In genomic region chr11:81874627-81875026, GRCh38 we compare ENCODE assay signal across 11 cellular contexts.
DNase-seq lines count a peak whose midpoint lies in the region; ATAC-seq and TF ChIP-seq lines count a peak whose summit lies in the region.
"Had no signal": no experiment of that assay in that cellular context is flagged by ENCODE, and none has a peak within 500 bp of the region (broad histone marks: within the 10 kb centered on the region; RNA-seq: fewer than 3 reads in every experiment).

No MANE protein-coding gene starts in this region.

- H3K4me1 ChIP-seq in GM23338 (ENCODE audit: insufficient read depth): no peaks in the 10 kb centered on the region
- peaks cover 52% of the 10 kb centered on the region for H3K4me1 ChIP-seq in KMS-11 (ENCODE audit: low read depth, poor library complexity, severe bottlenecking)
- H3K4me1 ChIP-seq: stomach had no signal

- H3K4me1 Mint-ChIP-seq in GM23338 (peaks cover 13% of the 10 kb centered on the region; the same call in 2 of the 3 replicates), type B pancreatic cell (ENCODE audit: unreplicated experiment) (peaks cover 16% of the 10 kb centered on the region)

- H3K9me2 ChIP-seq in GM23338 (ENCODE audit: insufficient read depth): no peaks in the 10 kb centered on the region

- ATAC-seq in GM23338: peak; percentile 63
- ATAC-seq in HG03469 (IDR thresholded peaks at IDR 0.05; ENCODE audit: unreplicated experiment): no peak
- ATAC-seq: activated T-cell treated with anti-CD3 and anti-CD28 coated beads, Interleukin-2, amount 50 U/mL, for 4 hours; left colon had no signal

- no peak overlapping the region for H3K9ac ChIP-seq in KMS-11

- no peak for TF ChIP-seq CTCF in GM23338 (conservative IDR thresholded peaks at IDR 0.05; ENCODE audit: low read depth in 2 of 2)
- TF ChIP-seq CTCF in KMS-11 (conservative IDR thresholded peaks at IDR 0.05; ENCODE audit: low read depth, low read length): no peak
- TF ChIP-seq CTCF in type B pancreatic cell (conservative IDR thresholded peaks at IDR 0.05): no peak

- H3K36me3 ChIP-seq in GM23338 (ENCODE audit: insufficient read depth): no peaks in the 10 kb centered on the region
- H3K36me3 ChIP-seq in KMS-11 (ENCODE audit: insufficient read depth): no peaks in the 10 kb centered on the region
- H3K36me3 ChIP-seq: stomach had no signal

- H3K27me3 ChIP-seq in GM23338 (ENCODE audit: insufficient read depth): no peaks in the 10 kb centered on the region
- H3K27me3 ChIP-seq in KMS-11 (ENCODE audit: insufficient read depth, low read depth): no peaks in the 10 kb centered on the region
- H3K27me3 ChIP-seq: stomach had no signal

- H4K20me1 ChIP-seq in GM23338 (replicated peaks; ENCODE audit: insufficient read depth): no peaks in the 10 kb centered on the region
- H4K20me1 ChIP-seq in KMS-11 (ENCODE audit: insufficient read depth): no peaks in the 10 kb centered on the region

- H2AFZ ChIP-seq in GM23338 (no peak overlapping the region), KMS-11 (ENCODE audit: low read depth) (no peak overlapping the region)

- no peaks in the 10 kb centered on the region for H3K9me3 Mint-ChIP-seq in GM23338
- H3K9me3 Mint-ChIP-seq in type B pancreatic cell: no peaks in the 10 kb centered on the region
- H3K9me3 Mint-ChIP-seq: activated T-cell treated with anti-CD3 and anti-CD28 coated beads, Interleukin-2, amount 50 U/mL, for 4 hours had no signal

- H3K27ac Mint-ChIP-seq in GM23338 (peak overlapping the region; percentile 57; the same call in 1 of the 2 replicates), type B pancreatic cell (no peak overlapping the region)

- H3K4me3 ChIP-seq in GM23338: no peak overlapping the region
- H3K4me3 ChIP-seq in KMS-11 (IDR thresholded peaks at IDR 0.05; ENCODE audit: insufficient read depth, low read depth, low read length): no peak overlapping the region
- H3K4me3 ChIP-seq: stomach had no signal

- no peak overlapping the region for H3K27ac ChIP-seq in GM23338 (ENCODE audit: low read depth)
- H3K27ac ChIP-seq in KMS-11: no peak overlapping the region; the same call in 1 of the 2 replicates
- H3K27ac ChIP-seq: stomach had no signal

- peak; percentile 5 for DNase-seq in NK-92 treated with Interleukin-12 subunit alpha and Interleukin-12 subunit beta, amount 100 ng/mL, for 24 hours (lab: John Stamatoyannopoulos, UW)
- no peak for DNase-seq in NK-92 (lab: John Stamatoyannopoulos, UW; ENCODE audit: unreplicated experiment)
- DNase-seq in GM23338 (ENCODE audit: low spot score): peak; percentile 21
- peak; percentile 9 for DNase-seq in iPS-NIHi11 (ENCODE audit: low spot score)
- DNase-seq in type B pancreatic cell (ENCODE audit: extremely low spot score, unreplicated experiment): no peak
- DNase-seq in D341Med (ENCODE audit: low spot score): no peak
- DNase-seq: activated T-cell treated with anti-CD3 and anti-CD28 coated beads, Interleukin-2, amount 50 U/mL, for 4 hours; left colon; stomach had no signal

- no peak overlapping the region for H3K4me2 ChIP-seq in GM23338
- H3K4me2 ChIP-seq in KMS-11: peak overlapping the region; percentile 66

- no peak overlapping the region for H3K4me3 Mint-ChIP-seq in GM23338
- no peak overlapping the region for H3K4me3 Mint-ChIP-seq in type B pancreatic cell
- H3K4me3 Mint-ChIP-seq: activated T-cell treated with anti-CD3 and anti-CD28 coated beads, Interleukin-2, amount 50 U/mL, for 4 hours had no signal

- H3K36me3 Mint-ChIP-seq in GM23338 (ENCODE audit: low read depth) (no peaks in the 10 kb centered on the region), type B pancreatic cell (no peaks in the 10 kb centered on the region)

- H3K27me3 Mint-ChIP-seq in GM23338 (ENCODE audit: insufficient read depth, low read depth, poor library complexity) (no peaks in the 10 kb centered on the region), type B pancreatic cell (peaks cover 10% of the 10 kb centered on the region)

- H3F3A ChIP-seq in GM23338 (replicated peaks; ENCODE audit: low read depth): no peaks in the 10 kb centered on the region

- H3K79me2 ChIP-seq in GM23338 (replicated peaks; ENCODE audit: insufficient read depth) (no peaks in the 10 kb centered on the region), KMS-11 (ENCODE audit: insufficient read depth, low read depth) (no peaks in the 10 kb centered on the region)

TF ChIP-seq in GM23338, 12 proteins besides CTCF, POLR2A, EP300 and RAD21:
- TF ChIP-seq, protein P1, sequence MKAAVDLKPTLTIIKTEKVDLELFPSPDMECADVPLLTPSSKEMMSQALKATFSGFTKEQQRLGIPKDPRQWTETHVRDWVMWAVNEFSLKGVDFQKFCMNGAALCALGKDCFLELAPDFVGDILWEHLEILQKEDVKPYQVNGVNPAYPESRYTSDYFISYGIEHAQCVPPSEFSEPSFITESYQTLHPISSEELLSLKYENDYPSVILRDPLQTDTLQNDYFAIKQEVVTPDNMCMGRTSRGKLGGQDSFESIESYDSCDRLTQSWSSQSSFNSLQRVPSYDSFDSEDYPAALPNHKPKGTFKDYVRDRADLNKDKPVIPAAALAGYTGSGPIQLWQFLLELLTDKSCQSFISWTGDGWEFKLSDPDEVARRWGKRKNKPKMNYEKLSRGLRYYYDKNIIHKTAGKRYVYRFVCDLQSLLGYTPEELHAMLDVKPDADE (IDR thresholded peaks at IDR 0.05): no peak
- no peak for TF ChIP-seq STAT1 (IDR thresholded peaks at IDR 0.05; ENCODE audit: unreplicated experiment)
- no peak for TF ChIP-seq JUNB (IDR thresholded peaks at IDR 0.05; ENCODE audit: unreplicated experiment)
- no peak for TF ChIP-seq CREB1 (CRISPR knock-in tag; IDR thresholded peaks at IDR 0.05; ENCODE audit: low read depth)
- no peak for TF ChIP-seq POLR2AphosphoS5 (IDR thresholded peaks at IDR 0.05; ENCODE audit: low read depth)

Comparison
In these comparisons a context has a peak if more than half of its experiments do, and no peak if none do; other contexts are left out.
1. DNase-seq: peak in NK-92 treated with Interleukin-12 subunit alpha and Interleukin-12 subunit beta, amount 100 ng/mL, for 24 hours (single experiment), GM23338 (single experiment) and iPS-NIHi11 (single experiment); none in NK-92 (single experiment), type B pancreatic cell (single experiment) and D341Med (single experiment).